Comparison of ENCODE assay signal across 1 cellular context in genomic region chr1:146036990-146037646, GRCh38.
TF ChIP-seq lines count a peak whose summit lies in the region.

No MANE protein-coding gene starts in this region.

TF ChIP-seq in HepG2, 621 proteins besides CTCF, POLR2A, EP300 and RAD21 (continued from another document and continues in another):
- no peak for TF ChIP-seq AGO1 (IDR thresholded peaks at IDR 0.05; ENCODE audit: low read depth, low read length, poor library complexity, severe bottlenecking)
- TF ChIP-seq ATM (IDR thresholded peaks at IDR 0.05; ENCODE audit: borderline replicate concordance) = no peak
- TF ChIP-seq ZKSCAN8 (CRISPR knock-in tag; IDR thresholded peaks at IDR 0.05; ENCODE audit: borderline replicate concordance) = no peak
- TF ChIP-seq ZNF710 (CRISPR knock-in tag; IDR thresholded peaks at IDR 0.05; ENCODE audit: borderline replicate concordance) = no peak
- peak; percentile 74 for TF ChIP-seq ERF (CRISPR knock-in tag; IDR thresholded peaks at IDR 0.05)
- no peak for TF ChIP-seq ZFP62 (CRISPR knock-in tag; IDR thresholded peaks at IDR 0.05)
- 0 out of 2 replicates have a peak, but pooled peaks have one; percentile 12 for TF ChIP-seq ZSCAN30 (CRISPR knock-in tag; IDR thresholded peaks at IDR 0.05)
- no peak for TF ChIP-seq ZNF709 (CRISPR knock-in tag; IDR thresholded peaks at IDR 0.05)
- TF ChIP-seq ZHX1 (CRISPR knock-in tag; IDR thresholded peaks at IDR 0.05; ENCODE audit: low read depth) = no peak
- no peak for TF ChIP-seq THYN1 (CRISPR knock-in tag; IDR thresholded peaks at IDR 0.05; ENCODE audit: borderline replicate concordance, low read depth)
- TF ChIP-seq ZNF343 (CRISPR knock-in tag; IDR thresholded peaks at IDR 0.05) = no peak
- TF ChIP-seq USF2 (IDR thresholded peaks at IDR 0.05; ENCODE audit: low read depth, low read length) = no peak
- TF ChIP-seq USF2 (CRISPR knock-in tag; IDR thresholded peaks at IDR 0.05; ENCODE audit: borderline replicate concordance) = no peak
- TF ChIP-seq CEBPZ (IDR thresholded peaks at IDR 0.05; ENCODE audit: low read length) = no peak
- TF ChIP-seq GABPA (IDR thresholded peaks at IDR 0.05; ENCODE audit: low read depth, low read length) = no peak
- peak; percentile 45 for TF ChIP-seq GABPA (CRISPR knock-in tag; IDR thresholded peaks at IDR 0.05; ENCODE audit: low read depth)
- no peak for TF ChIP-seq TBP (CRISPR knock-in tag; IDR thresholded peaks at IDR 0.05)
- TF ChIP-seq TOPORS (CRISPR knock-in tag; IDR thresholded peaks at IDR 0.05) = no peak
- TF ChIP-seq AHDC1 (CRISPR knock-in tag; IDR thresholded peaks at IDR 0.05; ENCODE audit: borderline replicate concordance) = 0 out of 2 replicates have a peak, but pooled peaks have one; percentile 22
- TF ChIP-seq PBX3 (CRISPR knock-in tag; IDR thresholded peaks at IDR 0.05; ENCODE audit: borderline replicate concordance) = no peak
- no peak for TF ChIP-seq ZZZ3 (CRISPR knock-in tag; IDR thresholded peaks at IDR 0.05; ENCODE audit: borderline replicate concordance)
- TF ChIP-seq ZBTB25 (CRISPR knock-in tag; IDR thresholded peaks at IDR 0.05) = no peak; the same call in 1 of the 2 replicates
- peak; percentile 65 for TF ChIP-seq ZFY (CRISPR knock-in tag; IDR thresholded peaks at IDR 0.05)
- TF ChIP-seq ZNF570 (CRISPR knock-in tag; IDR thresholded peaks at IDR 0.05; ENCODE audit: borderline replicate concordance) = no peak
- peak; percentile 56; the same call in 1 of the 2 replicates for TF ChIP-seq CBX5 (CRISPR knock-in tag; IDR thresholded peaks at IDR 0.05; ENCODE audit: borderline replicate concordance)
- no peak for TF ChIP-seq ZNF619 (CRISPR knock-in tag; IDR thresholded peaks at IDR 0.05)
- 0 out of 2 replicates have a peak, but pooled peaks have one; percentile 29 for TF ChIP-seq THRA (CRISPR knock-in tag; IDR thresholded peaks at IDR 0.05; ENCODE audit: borderline replicate concordance)
- 0 out of 2 replicates have a peak, but pooled peaks have one; percentile 40 for TF ChIP-seq SMAD3 (CRISPR knock-in tag; IDR thresholded peaks at IDR 0.05)
- no peak for TF ChIP-seq ZNF7 (CRISPR knock-in tag; IDR thresholded peaks at IDR 0.05)
- TF ChIP-seq NFYC (CRISPR knock-in tag; IDR thresholded peaks at IDR 0.05) = no peak
- TF ChIP-seq PLSCR1 (CRISPR knock-in tag; IDR thresholded peaks at IDR 0.05; ENCODE audit: borderline replicate concordance) = peak; percentile 19; the same call in 1 of the 2 replicates
